ENCODE assay signal across 1 cellular context in genomic region chrX:153933751-153934472, GRCh38.
TF ChIP-seq lines count a peak whose summit lies in the region.

No MANE protein-coding gene starts in this region.

TF ChIP-seq in K562, 482 proteins besides CTCF, POLR2A, EP300 and RAD21:
- TF ChIP-seq MNT (conservative IDR thresholded peaks at IDR 0.05) (0 out of 4 replicates have a peak, but pooled peaks of 1 of the 2 experiments have one; percentile 25), TFAP4 (CRISPR knock-in tag; IDR thresholded peaks at IDR 0.05; ENCODE audit: borderline replicate concordance) (peak; percentile 33; the same call in 1 of the 2 replicates), FOSL1 (tag; conservative IDR thresholded peaks at IDR 0.05) (0 out of 2 replicates have a peak, but pooled peaks have one; percentile 15), ZNF318 (IDR thresholded peaks at IDR 0.05; ENCODE audit: borderline replicate concordance in 1 of 2, low read depth in 1 of 2) (no peak), SNAPC5 (CRISPR knock-in tag; IDR thresholded peaks at IDR 0.05) (no peak)
